Comparison of ENCODE assay signal across 14 cellular contexts in the genomic region with DNA sequence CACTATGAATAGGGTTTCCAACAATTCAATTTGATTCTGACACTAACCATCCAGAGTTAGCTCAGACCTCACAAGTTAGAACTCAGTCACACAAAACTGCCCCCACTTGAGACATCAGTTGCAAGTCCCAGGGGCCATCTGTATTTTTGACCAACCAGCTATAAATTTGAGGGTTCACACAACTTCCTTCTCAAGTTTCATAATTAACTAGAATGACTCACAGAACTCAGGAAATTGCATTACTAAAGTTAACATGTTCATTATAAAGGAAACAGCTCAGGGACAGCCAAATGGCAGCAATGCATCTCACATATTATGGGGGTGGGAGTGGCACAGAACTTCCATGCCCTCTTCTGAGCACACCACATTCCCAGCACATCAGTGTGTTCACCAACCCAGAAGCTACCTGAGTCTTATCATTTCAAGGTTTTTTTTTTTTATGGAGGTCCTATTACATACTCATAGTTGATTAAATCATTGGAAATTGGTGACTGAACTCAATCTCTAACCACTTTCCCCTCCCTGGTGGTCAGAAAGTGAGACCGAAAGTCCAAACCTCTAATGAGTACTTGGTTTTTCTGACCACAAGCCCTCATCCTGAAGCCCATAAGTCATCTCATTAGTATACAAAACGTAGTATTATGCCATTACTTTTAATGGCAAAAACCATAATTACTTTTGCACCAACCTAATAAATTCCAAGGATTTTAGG.
DNase-seq lines count a peak whose midpoint lies in the region; ATAC-seq, FAIRE-seq and TF ChIP-seq lines count a peak whose summit lies in the region.
"Had no signal": no experiment of that assay in that cellular context is flagged by ENCODE, and none has a peak within 500 bp of the region (broad histone marks: within the 10 kb centered on the region; RNA-seq: fewer than 3 reads in every experiment).

No MANE protein-coding gene starts in this region.

- DNase-seq in GM19239 (ENCODE audit: insufficient read length, low spot score) (peak; percentile 1), NCI-H69 (lab: John Stamatoyannopoulos, UW) (peak; percentile 51), iris pigment epithelial cell (ENCODE audit: low read depth) (peak; percentile 4), esophagus muscularis mucosa (ENCODE audit: extremely low spot score) (no peak)
- DNase-seq in activated CD4-positive, alpha-beta T cell treated with anti-CD3 and anti-CD28 coated beads for 4 hours: no peak
- no peak for DNase-seq in activated T-cell treated with anti-CD3 and anti-CD28 coated beads, Interleukin-2, amount 50 U/mL, for 1 hour
- DNase-seq: activated CD8-positive, alpha-beta T cell treated with anti-CD3 and anti-CD28 coated beads for 36 hours; CD4-positive, alpha-beta memory T cell; esophagus squamous epithelium; NCI-H2029; right cardiac atrium; T-helper 2 cell had no signal

- no peaks in the 10 kb centered on the region for H3K27me3 ChIP-seq in esophagus muscularis mucosa
- H3K27me3 ChIP-seq: esophagus squamous epithelium had no signal

- no peaks in the 10 kb centered on the region for H3K36me3 ChIP-seq in esophagus muscularis mucosa
- H3K36me3 ChIP-seq: esophagus squamous epithelium had no signal

- H3K4me1 ChIP-seq in esophagus muscularis mucosa: no peaks in the 10 kb centered on the region
- H3K4me1 ChIP-seq: esophagus squamous epithelium had no signal

- ATAC-seq in HG03135 (IDR thresholded peaks at IDR 0.05; ENCODE audit: unreplicated experiment) (peak; percentile 85), GM18519 (IDR thresholded peaks at IDR 0.05; ENCODE audit: low FRiP score, unreplicated experiment) (no peak)
- ATAC-seq: activated CD8-positive, alpha-beta T cell treated with anti-CD3 and anti-CD28 coated beads for 36 hours; right cardiac atrium had no signal

- no peak overlapping the region for H3K27ac ChIP-seq in esophagus muscularis mucosa (replicated peaks in 1 of 4)
- H3K27ac ChIP-seq: esophagus squamous epithelium had no signal

- H3K9me3 ChIP-seq in esophagus muscularis mucosa: no peaks in the 10 kb centered on the region
- H3K9me3 ChIP-seq: esophagus squamous epithelium had no signal

- no peak for FAIRE-seq in GM19239 (lab: Jason Lieb, UNC)

- intact Hi-C loops in esophagus muscularis mucosa (cut with DNase I): no loop called here

- 88% methylated on average over 2 of the region's 2 CpGs for WGBS in esophagus muscularis mucosa

- TF ChIP-seq EP300 in esophagus muscularis mucosa (IDR thresholded peaks at IDR 0.05): no peak

- no peak for TF ChIP-seq CTCF in esophagus muscularis mucosa (IDR thresholded peaks at IDR 0.05)

- TF ChIP-seq POLR2A in esophagus muscularis mucosa (IDR thresholded peaks at IDR 0.05; ENCODE audit: low read depth): no peak

- no peak overlapping the region for H3K4me3 ChIP-seq in esophagus muscularis mucosa
- H3K4me3 ChIP-seq: esophagus squamous epithelium had no signal

Comparison
In these comparisons a context has a peak if more than half of its experiments do, and no peak if none do; other contexts are left out.
1. DNase-seq: peak in GM19239 (single experiment), NCI-H69 (single experiment) and iris pigment epithelial cell (single experiment); none in activated CD4-positive, alpha-beta T cell treated with anti-CD3 and anti-CD28 coated beads for 4 hours (0 of 2), activated T-cell treated with anti-CD3 and anti-CD28 coated beads, Interleukin-2, amount 50 U/mL, for 1 hour (single experiment) and esophagus muscularis mucosa (single experiment).